Comparison of ENCODE assay signal across 1 cellular context in the genomic region with DNA sequence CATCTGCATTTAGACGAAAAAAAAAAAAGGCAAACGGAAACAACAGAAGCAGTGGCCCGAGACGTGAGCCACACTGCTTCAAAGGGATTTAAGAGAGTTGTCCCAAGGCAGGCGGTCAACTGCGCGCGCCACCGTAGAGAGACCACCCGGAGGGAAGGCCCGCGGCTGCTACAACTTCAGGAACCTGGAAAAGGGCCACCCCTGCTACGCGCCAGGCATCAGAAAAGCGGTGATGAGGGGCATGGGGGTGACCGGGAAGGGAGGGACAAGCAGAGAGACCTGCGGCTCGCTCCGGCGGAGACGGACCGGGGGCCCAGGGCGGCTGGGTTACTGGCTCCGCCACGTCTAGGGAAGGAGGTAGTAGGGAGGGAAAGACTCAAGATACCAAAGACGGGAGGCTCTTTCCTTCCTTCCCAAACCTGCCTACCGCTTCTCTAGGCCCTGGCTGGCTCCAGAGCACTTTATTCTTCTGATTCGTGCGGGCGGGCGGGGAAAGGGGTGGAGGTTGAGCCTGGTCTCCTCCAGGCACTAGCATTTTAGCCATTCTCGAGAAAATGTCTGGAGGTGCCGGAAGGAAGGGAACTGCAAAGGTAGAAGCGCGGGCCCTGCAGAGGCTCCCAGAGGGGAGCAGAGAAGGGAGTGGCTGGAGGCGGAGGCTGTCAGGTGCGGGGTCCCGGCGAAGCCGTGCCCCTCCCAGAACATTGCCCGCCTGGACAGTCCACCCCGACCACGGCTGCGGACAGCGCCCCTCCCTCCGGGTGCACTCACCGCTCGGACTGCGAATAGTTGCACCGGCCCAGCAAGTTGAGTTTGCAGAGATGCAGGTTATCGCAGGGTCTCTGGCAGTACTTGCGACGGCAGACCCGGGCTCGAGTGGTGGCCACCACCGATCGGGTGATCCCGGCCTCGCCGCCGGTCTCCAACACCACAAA.
TF ChIP-seq lines count a peak whose summit lies in the region.

No MANE protein-coding gene starts in this region.

TF ChIP-seq in HEK293, 187 proteins besides CTCF, POLR2A, EP300 and RAD21 (continued from another document):
- TF ChIP-seq SP2 (tag by site-specific recombination; IDR thresholded peaks at IDR 0.05) = peak; percentile 47; the same call in 1 of the 2 replicates
- TF ChIP-seq ZNF398 (tag by site-specific recombination; IDR thresholded peaks at IDR 0.05) = 0 out of 2 replicates have a peak, but pooled peaks have one; percentile 5
- peak; percentile 71 for TF ChIP-seq ZNF341 (tag by site-specific recombination; IDR thresholded peaks at IDR 0.05; ENCODE audit: low read depth)
- peak; percentile 14; the same call in 1 of the 2 replicates for TF ChIP-seq KLF8 (tag by site-specific recombination; IDR thresholded peaks at IDR 0.05)
- no peak for TF ChIP-seq ZNF558 (tag by site-specific recombination; IDR thresholded peaks at IDR 0.05)
- peak; percentile 95 for TF ChIP-seq ZBTB20 (tag by site-specific recombination; IDR thresholded peaks at IDR 0.05)
- TF ChIP-seq ZNF391 (tag by site-specific recombination; IDR thresholded peaks at IDR 0.05; ENCODE audit: borderline replicate concordance, low read depth) = 0 out of 2 replicates have a peak, but pooled peaks have one; percentile 22
- no peak for TF ChIP-seq ZNF394 (tag by site-specific recombination; IDR thresholded peaks at IDR 0.05; ENCODE audit: borderline replicate concordance)
- peak; percentile 13; the same call in 1 of the 2 replicates for TF ChIP-seq ZNF600 (tag by site-specific recombination; IDR thresholded peaks at IDR 0.05)
- TF ChIP-seq KLF1 (tag by site-specific recombination; IDR thresholded peaks at IDR 0.05) = no peak
- TF ChIP-seq ZNF335 (tag by site-specific recombination; conservative IDR thresholded peaks at IDR 0.05) = peak; percentile 4; the same call in 1 of the 2 replicates
- no peak for TF ChIP-seq ZNF184 (tag by site-specific recombination; IDR thresholded peaks at IDR 0.05)
- TF ChIP-seq ZNF121 (tag by site-specific recombination; IDR thresholded peaks at IDR 0.05) = no peak
- peak; percentile 49; the same call in 1 of the 2 replicates for TF ChIP-seq ZSCAN5A (tag by site-specific recombination; IDR thresholded peaks at IDR 0.05)
- TF ChIP-seq ZFP37 (tag by site-specific recombination; IDR thresholded peaks at IDR 0.05) = no peak
- 0 out of 2 replicates have a peak, but pooled peaks have one; percentile 21 for TF ChIP-seq ZNF366 (tag by site-specific recombination; conservative IDR thresholded peaks at IDR 0.05)
- TF ChIP-seq, protein P1, sequence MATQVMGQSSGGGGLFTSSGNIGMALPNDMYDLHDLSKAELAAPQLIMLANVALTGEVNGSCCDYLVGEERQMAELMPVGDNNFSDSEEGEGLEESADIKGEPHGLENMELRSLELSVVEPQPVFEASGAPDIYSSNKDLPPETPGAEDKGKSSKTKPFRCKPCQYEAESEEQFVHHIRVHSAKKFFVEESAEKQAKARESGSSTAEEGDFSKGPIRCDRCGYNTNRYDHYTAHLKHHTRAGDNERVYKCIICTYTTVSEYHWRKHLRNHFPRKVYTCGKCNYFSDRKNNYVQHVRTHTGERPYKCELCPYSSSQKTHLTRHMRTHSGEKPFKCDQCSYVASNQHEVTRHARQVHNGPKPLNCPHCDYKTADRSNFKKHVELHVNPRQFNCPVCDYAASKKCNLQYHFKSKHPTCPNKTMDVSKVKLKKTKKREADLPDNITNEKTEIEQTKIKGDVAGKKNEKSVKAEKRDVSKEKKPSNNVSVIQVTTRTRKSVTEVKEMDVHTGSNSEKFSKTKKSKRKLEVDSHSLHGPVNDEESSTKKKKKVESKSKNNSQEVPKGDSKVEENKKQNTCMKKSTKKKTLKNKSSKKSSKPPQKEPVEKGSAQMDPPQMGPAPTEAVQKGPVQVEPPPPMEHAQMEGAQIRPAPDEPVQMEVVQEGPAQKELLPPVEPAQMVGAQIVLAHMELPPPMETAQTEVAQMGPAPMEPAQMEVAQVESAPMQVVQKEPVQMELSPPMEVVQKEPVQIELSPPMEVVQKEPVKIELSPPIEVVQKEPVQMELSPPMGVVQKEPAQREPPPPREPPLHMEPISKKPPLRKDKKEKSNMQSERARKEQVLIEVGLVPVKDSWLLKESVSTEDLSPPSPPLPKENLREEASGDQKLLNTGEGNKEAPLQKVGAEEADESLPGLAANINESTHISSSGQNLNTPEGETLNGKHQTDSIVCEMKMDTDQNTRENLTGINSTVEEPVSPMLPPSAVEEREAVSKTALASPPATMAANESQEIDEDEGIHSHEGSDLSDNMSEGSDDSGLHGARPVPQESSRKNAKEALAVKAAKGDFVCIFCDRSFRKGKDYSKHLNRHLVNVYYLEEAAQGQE (tag by site-specific recombination; IDR thresholded peaks at IDR 0.05) = peak; percentile 71
- TF ChIP-seq ZNF76 (tag by site-specific recombination; IDR thresholded peaks at IDR 0.05; ENCODE audit: borderline replicate concordance, low read depth) = 0 out of 2 replicates have a peak, but pooled peaks have one; percentile 10
- peak; percentile 84; the same call in 1 of the 2 replicates for TF ChIP-seq ZNF777 (tag by site-specific recombination; IDR thresholded peaks at IDR 0.05; ENCODE audit: borderline replicate concordance)
- no peak for TF ChIP-seq ZNF449 (tag by site-specific recombination; IDR thresholded peaks at IDR 0.05)
